In genomic region chr19:45421953-45422498, GRCh38 we compare ENCODE assay signal across 12 cellular contexts. TPM values are rescaled to one million over a fixed set of nuclear protein-coding genes. Genes with fewer than 3 reads are reported as not detected.
DNase-seq lines count a peak whose midpoint lies in the region; ATAC-seq and TF ChIP-seq lines count a peak whose summit lies in the region.
"Had no signal": no experiment of that assay in that cellular context is flagged by ENCODE, and none has a peak within 500 bp of the region (broad histone marks: within the 10 kb centered on the region; RNA-seq: fewer than 3 reads in every experiment).

No MANE protein-coding gene starts in this region.

- peak overlapping the region; percentile 7; the same call in 1 of the 2 replicates for H3K9ac ChIP-seq in HCT116 (ENCODE audit: low read length)

- RAD21 ChIA-PET in HCT116 (lab: Charles Lee; ENCODE audit: low non-redundant PET in 1 of 2, low total read pairs in 2 of 2, uncharacterized antibody in 2 of 2, unreplicated experiment in 2 of 2): no interaction called here

- no peak overlapping the region for H3K4me3 ChIP-seq in CD4-positive, CD25-positive, alpha-beta regulatory T cell (ENCODE audit: low read depth, low read length)
- H3K4me3 ChIP-seq in HCT116 (replicated peaks in 1 of 2; ENCODE audit: low read depth in 1 of 2, low read length in 2 of 2) (peak overlapping the region; percentile 25 to 93; a peak in 3 of 4 replicates), uterus (no peak overlapping the region)

- no peaks in the 10 kb centered on the region for H4K20me1 ChIP-seq in HCT116 (ENCODE audit: insufficient read depth)

- H2AFZ ChIP-seq in HCT116 (ENCODE audit: low read depth, low read length, poor library complexity, severe bottlenecking): no peak overlapping the region

- no peaks in the 10 kb centered on the region for H3K36me3 ChIP-seq in CD4-positive, CD25-positive, alpha-beta regulatory T cell (ENCODE audit: control insufficient read depth, insufficient read depth, low read length)
- H3K36me3 ChIP-seq in HCT116 (ENCODE audit: control insufficient read depth in 1 of 2, insufficient read depth in 2 of 2, low read length in 2 of 2) (peaks cover 9 to 14% of the 10 kb centered on the region in 2 experiments; a peak in 3 of 4 replicates), uterus (no peaks in the 10 kb centered on the region)

- H3K27me3 ChIP-seq in CD4-positive, CD25-positive, alpha-beta regulatory T cell (ENCODE audit: control insufficient read depth, insufficient read depth, low read length): no peaks in the 10 kb centered on the region
- H3K27me3 ChIP-seq in HCT116 (ENCODE audit: insufficient read depth, low read length) (no peaks in the 10 kb centered on the region), uterus (no peaks in the 10 kb centered on the region)

- peak overlapping the region in 2 of 3 donors; percentile 34 to 40 for H3K27ac Mint-ChIP-seq in CD4-positive, CD25-positive, alpha-beta regulatory T cell
- H3K27ac Mint-ChIP-seq in activated naive CD8-positive, alpha-beta T cell treated with anti-CD3 and anti-CD28 coated beads for 36 hours: peak overlapping the region; percentile 9
- H3K27ac Mint-ChIP-seq in mesothelial cell of epicardium: peak overlapping the region; percentile 47

- no peak overlapping the region for H3K27ac ChIP-seq in CD4-positive, CD25-positive, alpha-beta regulatory T cell (ENCODE audit: insufficient read depth, low read length, poor library complexity, severe bottlenecking)
- H3K27ac ChIP-seq in HCT116 (ENCODE audit: low read depth, low read length) (peak overlapping the region; percentile 41), uterus (no peak overlapping the region)

- DNase-seq in CD4-positive, CD25-positive, alpha-beta regulatory T cell: no peak
- DNase-seq in HCT116 (ENCODE audit: low read depth, low spot score): no peak
- no peak for DNase-seq in activated naive CD8-positive, alpha-beta T cell treated with anti-CD3 and anti-CD28 coated beads for 36 hours
- DNase-seq in mesothelial cell of epicardium (ENCODE audit: low spot score in 2 of 2, unreplicated experiment in 2 of 2): no peak
- DNase-seq in NCI-H2227 treated with DMSO at 0.1 percent for 48 hours (lab: John Stamatoyannopoulos, UW): no peak
- DNase-seq in uterus: no peak
- DNase-seq: activated gamma-delta T cell; effector CD4-positive, alpha-beta T cell; NCI-H1694 treated with DMSO at 0.1 percent for 48 hours; OCI-M1 had no signal

- no peaks in the 10 kb centered on the region for H3K9me2 ChIP-seq in HCT116 (ENCODE audit: insufficient read depth)

- H3K36me3 Mint-ChIP-seq in CD4-positive, CD25-positive, alpha-beta regulatory T cell: peaks cover 10% of the 10 kb centered on the region
- H3K36me3 Mint-ChIP-seq in activated naive CD8-positive, alpha-beta T cell treated with anti-CD3 and anti-CD28 coated beads for 36 hours: peaks cover 13% of the 10 kb centered on the region
- H3K36me3 Mint-ChIP-seq in mesothelial cell of epicardium: peaks cover 14% of the 10 kb centered on the region

- H3K27me3 Mint-ChIP-seq in CD4-positive, CD25-positive, alpha-beta regulatory T cell: peaks cover 4% of the 10 kb centered on the region
- peaks cover 3% of the 10 kb centered on the region for H3K27me3 Mint-ChIP-seq in activated naive CD8-positive, alpha-beta T cell treated with anti-CD3 and anti-CD28 coated beads for 36 hours
- no peaks in the 10 kb centered on the region for H3K27me3 Mint-ChIP-seq in mesothelial cell of epicardium (ENCODE audit: low read depth)

- peak overlapping the region; percentile 100 for H3K4me2 ChIP-seq in HCT116 (ENCODE audit: low read length)

- TF ChIP-seq POLR2A in HCT116 (IDR thresholded peaks at IDR 0.05; ENCODE audit: borderline replicate concordance, extremely low read depth, insufficient read depth, insufficient read length): no peak
- no peak for TF ChIP-seq POLR2A in uterus (IDR thresholded peaks at IDR 0.05)

- peaks cover 35% of the 10 kb centered on the region for H3K4me1 ChIP-seq in CD4-positive, CD25-positive, alpha-beta regulatory T cell (ENCODE audit: control insufficient read depth, insufficient read depth, low read length, poor library complexity, severe bottlenecking)
- H3K4me1 ChIP-seq in HCT116 (ENCODE audit: control insufficient read depth in 1 of 2, insufficient read depth in 2 of 2, low read length in 2 of 2): peaks cover 34 to 64% of the 10 kb centered on the region in 2 experiments
- H3K4me1 ChIP-seq in uterus: no peaks in the 10 kb centered on the region

- POLR2A ChIA-PET in HCT116 (lab: Charles Lee): interaction anchor here (0.7 to 0.8 kb wide), 2 partner anchors 9 to 15 kb away, joined by 3 read pairs; no protein-coding TSS in a partner anchor

- CTCF ChIA-PET in HCT116 (lab: Charles Lee): no interaction called here

- TF ChIP-seq RAD21 in HCT116 (IDR thresholded peaks at IDR 0.05; ENCODE audit: low read depth): no peak

- no TSS peak for BruUV-seq in HCT116 (replicated peaks; lab: Mats Ljungman, UMichigan)

- no peaks in the 10 kb centered on the region for H3K9me3 Mint-ChIP-seq in CD4-positive, CD25-positive, alpha-beta regulatory T cell
- H3K9me3 Mint-ChIP-seq in activated naive CD8-positive, alpha-beta T cell treated with anti-CD3 and anti-CD28 coated beads for 36 hours: no peaks in the 10 kb centered on the region
- no peaks in the 10 kb centered on the region for H3K9me3 Mint-ChIP-seq in mesothelial cell of epicardium

- intact Hi-C loops in HCT116 (cut with micrococcal nuclease) (no loop called here), uterus (cut with DNase I; ENCODE audit: low total_unique reads) (no loop called here)

- TF ChIP-seq CTCF in HCT116 (IDR thresholded peaks at IDR 0.05 in 2 of 3, conservative IDR thresholded peaks at IDR 0.05 in 1 of 3; ENCODE audit: borderline replicate concordance in 1 of 3, insufficient read depth in 1 of 3, low read depth in 2 of 3, low read length in 2 of 3): no peak
- no peak for TF ChIP-seq CTCF in mesothelial cell of epicardium (IDR thresholded peaks at IDR 0.05; ENCODE audit: unreplicated experiment)
- TF ChIP-seq CTCF in uterus (IDR thresholded peaks at IDR 0.05): no peak

- H3K4me1 Mint-ChIP-seq in CD4-positive, CD25-positive, alpha-beta regulatory T cell: peaks cover 3 to 52% (median 23%) of the 10 kb centered on the region in 4 donors
- peaks cover 48% of the 10 kb centered on the region for H3K4me1 Mint-ChIP-seq in activated naive CD8-positive, alpha-beta T cell treated with anti-CD3 and anti-CD28 coated beads for 36 hours
- peaks cover 29% of the 10 kb centered on the region for H3K4me1 Mint-ChIP-seq in mesothelial cell of epicardium

- ATAC-seq in CD4-positive, CD25-positive, alpha-beta regulatory T cell (ENCODE audit: low read depth in 2 of 2): no peak
- ATAC-seq in HCT116: no peak
- no peak for ATAC-seq in GM19023 (IDR thresholded peaks at IDR 0.05; ENCODE audit: unreplicated experiment)
- ATAC-seq: sciatic nerve had no signal

- H3K79me2 ChIP-seq in HCT116 (ENCODE audit: insufficient read depth, low read length): peaks cover 32% of the 10 kb centered on the region

- H3K9me3 ChIP-seq in CD4-positive, CD25-positive, alpha-beta regulatory T cell (ENCODE audit: control insufficient read depth in 2 of 2, low read length in 2 of 2): no peaks in the 10 kb centered on the region
- H3K9me3 ChIP-seq in HCT116 (ENCODE audit: control insufficient read depth in 1 of 2, insufficient read depth in 1 of 2, low read depth in 1 of 2, low read length in 2 of 2): no peaks in the 10 kb centered on the region
- no peaks in the 10 kb centered on the region for H3K9me3 ChIP-seq in uterus

- H3K4me3 Mint-ChIP-seq in CD4-positive, CD25-positive, alpha-beta regulatory T cell: peak overlapping the region in 3 of 4 donors; percentile 61 to 96 (median 63)
- H3K4me3 Mint-ChIP-seq in activated naive CD8-positive, alpha-beta T cell treated with anti-CD3 and anti-CD28 coated beads for 36 hours: peak overlapping the region; percentile 1
- peak overlapping the region; percentile 41 for H3K4me3 Mint-ChIP-seq in mesothelial cell of epicardium

RNA-seq across cellular contexts. Expression of gene ERCC1, which starts 1.7 kb away (rescaled TPM):
- total RNA-seq in CD4-positive, CD25-positive, alpha-beta regulatory T cell: 30.5 TPM
- 10 to 100 TPM; 25.9 to 28.7 (median 26.3) TPM for polyA plus RNA-seq in CD4-positive, CD25-positive, alpha-beta regulatory T cell
- 103 TPM for total RNA-seq in HCT116 (2021; ENCODE audit: unreplicated experiment)
- 96.9 and 130 TPM in 2 replicates for polyA plus RNA-seq in HCT116 (2012)
- total RNA-seq in activated naive CD8-positive, alpha-beta T cell treated with anti-CD3 and anti-CD28 coated beads for 36 hours: 10 to 100 TPM; 50.0 to 53.2 TPM
- 92.8 to 100 TPM (median 96.4 TPM) in 3 replicates for total RNA-seq in mesothelial cell of epicardium
- 100 to 1,000 TPM in 1 of 4 donors, 10 to 100 TPM in 3; 37.9 to 130 (median 68.0) TPM for total RNA-seq in uterus

RNA-seq across cellular contexts. Expression of gene POLR1G, which starts 15.6 kb away (rescaled TPM):
- total RNA-seq in CD4-positive, CD25-positive, alpha-beta regulatory T cell: 2.1 TPM
- polyA plus RNA-seq in CD4-positive, CD25-positive, alpha-beta regulatory T cell: 1 to 10 TPM; 1.6 to 3.6 (median 2.4) TPM
- total RNA-seq in HCT116 (2021; ENCODE audit: unreplicated experiment) (30.5 TPM), mesothelial cell of epicardium (6.7 to 7.5 TPM (median 6.7 TPM) in 3 replicates), uterus (10 to 100 TPM in 1 of 4 donors, 1 to 10 TPM in 2, under 1 TPM in 1; 0.26 to 11.3 (median 3.5) TPM)
- polyA plus RNA-seq in HCT116 (2012): 9.4 and 11.6 TPM in 2 replicates
- total RNA-seq in activated naive CD8-positive, alpha-beta T cell treated with anti-CD3 and anti-CD28 coated beads for 36 hours: 10 to 100 TPM; 27.0 to 27.1 TPM

RNA-seq across cellular contexts. Expression of gene PPP1R13L, which starts 17.2 kb away (rescaled TPM):
- 7.4 TPM for total RNA-seq in CD4-positive, CD25-positive, alpha-beta regulatory T cell
- under 1 TPM; 0.17 to 0.94 (median 0.57) TPM for polyA plus RNA-seq in CD4-positive, CD25-positive, alpha-beta regulatory T cell
- total RNA-seq in HCT116 (2021; ENCODE audit: unreplicated experiment): 89.1 TPM
- 125 and 158 TPM in 2 replicates for polyA plus RNA-seq in HCT116 (2012)
- 1 to 10 TPM; 3.6 to 4.7 TPM for total RNA-seq in activated naive CD8-positive, alpha-beta T cell treated with anti-CD3 and anti-CD28 coated beads for 36 hours
- 58.0 to 64.0 TPM (median 58.7 TPM) in 3 replicates for total RNA-seq in mesothelial cell of epicardium
- 10 to 100 TPM in 1 of 4 donors, 1 to 10 TPM in 2, under 1 TPM in 1; 0.51 to 30.2 (median 3.0) TPM for total RNA-seq in uterus

RNA-seq across cellular contexts. Expression of gene FOSB, which starts 45.8 kb away (rescaled TPM):
- 731 TPM for total RNA-seq in CD4-positive, CD25-positive, alpha-beta regulatory T cell
- polyA plus RNA-seq in CD4-positive, CD25-positive, alpha-beta regulatory T cell: 10 to 100 TPM in 2 of 4 donors, 1 to 10 TPM in 2; 5.2 to 12.7 (median 9.6) TPM
- 12.6 TPM for total RNA-seq in HCT116 (2021; ENCODE audit: unreplicated experiment)
- polyA plus RNA-seq in HCT116 (2012): 84.7 and 216 TPM in 2 replicates
- 10 to 100 TPM in 1 of 2 experiments, 1 to 10 TPM in 1; 9.7 to 10.5 TPM for total RNA-seq in activated naive CD8-positive, alpha-beta T cell treated with anti-CD3 and anti-CD28 coated beads for 36 hours
- total RNA-seq in mesothelial cell of epicardium: 272 to 287 TPM (median 278 TPM) in 3 replicates
- 10 to 100 TPM in 2 of 4 donors, 1 to 10 TPM in 1, not detected in 1; 8.1 to 52.1 (median 28.6) TPM for total RNA-seq in uterus

RNA-seq across cellular contexts. Expression of gene ERCC2, which starts 51.7 kb away (rescaled TPM):
- 15.5 TPM for total RNA-seq in CD4-positive, CD25-positive, alpha-beta regulatory T cell
- polyA plus RNA-seq in CD4-positive, CD25-positive, alpha-beta regulatory T cell: 1 to 10 TPM; 4.4 to 7.5 (median 6.4) TPM
- total RNA-seq in HCT116 (2021; ENCODE audit: unreplicated experiment) (58.9 TPM), mesothelial cell of epicardium (62.7 to 64.4 TPM (median 64.1 TPM) in 3 replicates), uterus (10 to 100 TPM in 2 of 4 donors, 1 to 10 TPM in 2; 1.8 to 16.6 (median 10.5) TPM)
- polyA plus RNA-seq in HCT116 (2012): 44.4 and 46.7 TPM in 2 replicates
- total RNA-seq in activated naive CD8-positive, alpha-beta T cell treated with anti-CD3 and anti-CD28 coated beads for 36 hours: 10 to 100 TPM; 25.5 to 29.1 TPM

Comparison
In these comparisons a context has a peak if more than half of its experiments do, and no peak if none do; other contexts are left out.
1. H3K4me3 ChIP-seq: peak in HCT116 (2 of 2); none in CD4-positive, CD25-positive, alpha-beta regulatory T cell (single experiment) and uterus (0 of 2).
2. H3K4me3 Mint-ChIP-seq: peak in every context shown above with its lines; median percentile 63 in CD4-positive, CD25-positive, alpha-beta regulatory T cell; 41 in mesothelial cell of epicardium; 1 in activated naive CD8-positive, alpha-beta T cell treated with anti-CD3 and anti-CD28 coated beads for 36 hours.
3. Peak in every context shown above with its lines, with median percentiles within 50 percentile points of each other: H3K27ac Mint-ChIP-seq.